Comparison of ENCODE assay signal across 20 cellular contexts in genomic region chr1:180190091-180190490, GRCh38. TPM values are rescaled to one million over a fixed set of nuclear protein-coding genes. Genes with fewer than 3 reads are reported as not detected.
"Had no signal": no experiment of that assay in that cellular context is flagged by ENCODE, and none has a peak within 500 bp of the region (broad histone marks: within the 10 kb centered on the region; RNA-seq: fewer than 3 reads in every experiment).

No MANE protein-coding gene starts in this region.

- H3K27me3 ChIP-seq: dorsolateral prefrontal cortex, esophagus squamous epithelium, gastroesophageal sphincter, neutrophil had no signal

- H3K27ac Mint-ChIP-seq: memory B cell, mesothelial cell of epicardium, nephron progenitor cell had no signal

- H3K4me1 ChIP-seq: esophagus squamous epithelium, gastroesophageal sphincter, left ventricle myocardium inferior, lower lobe of right lung had no signal

- H3K27me3 Mint-ChIP-seq: memory B cell had no signal

- ATAC-seq: gastroesophageal sphincter, lower lobe of right lung had no signal

- H3K4me3 Mint-ChIP-seq: memory B cell, mesothelial cell of epicardium, nephron progenitor cell had no signal

- DNase-seq: cortex of kidney; dorsolateral prefrontal cortex; effector CD8-positive, alpha-beta T cell; esophagus squamous epithelium; foreskin fibroblast; glutamatergic neuron; left ventricle myocardium inferior; lower lobe of right lung; nephron progenitor cell; small intestine; stimulated activated CD4-positive, alpha-beta T cell treated with anti-CD3 and anti-CD28 coated beads, Interleukin-12 subunit alpha, Interleukin-12 subunit beta, amount 100 ng/mL, for 4 hours; stimulated activated naive CD4-positive, alpha-beta T cell treated with Interleukin-2 at 50 U/mL for 16 hours; trophoblast cell had no signal

- H3K4me1 Mint-ChIP-seq: memory B cell, mesothelial cell of epicardium had no signal

- H3K4me3 ChIP-seq: dorsolateral prefrontal cortex, esophagus squamous epithelium, gastroesophageal sphincter, left ventricle myocardium inferior, lower lobe of right lung had no signal

- H3K9me3 Mint-ChIP-seq: memory B cell, mesothelial cell of epicardium, nephron progenitor cell had no signal

- H3K9me3 ChIP-seq: esophagus squamous epithelium, gastroesophageal sphincter, left ventricle myocardium inferior, lower lobe of right lung, neutrophil had no signal

- H3K27ac ChIP-seq: dorsolateral prefrontal cortex, esophagus squamous epithelium, gastroesophageal sphincter, left ventricle myocardium inferior, lower lobe of right lung, neutrophil had no signal

RNA-seq across cellular contexts. Expression of gene LHX4, which starts 40.0 kb away (rescaled TPM):
- total RNA-seq: epithelial cell of proximal tubule, gastroesophageal sphincter, left ventricle myocardium inferior, lower lobe of right lung, urinary bladder had no signal
- polyA plus RNA-seq: keratinocyte had no signal
